In the genomic region with DNA sequence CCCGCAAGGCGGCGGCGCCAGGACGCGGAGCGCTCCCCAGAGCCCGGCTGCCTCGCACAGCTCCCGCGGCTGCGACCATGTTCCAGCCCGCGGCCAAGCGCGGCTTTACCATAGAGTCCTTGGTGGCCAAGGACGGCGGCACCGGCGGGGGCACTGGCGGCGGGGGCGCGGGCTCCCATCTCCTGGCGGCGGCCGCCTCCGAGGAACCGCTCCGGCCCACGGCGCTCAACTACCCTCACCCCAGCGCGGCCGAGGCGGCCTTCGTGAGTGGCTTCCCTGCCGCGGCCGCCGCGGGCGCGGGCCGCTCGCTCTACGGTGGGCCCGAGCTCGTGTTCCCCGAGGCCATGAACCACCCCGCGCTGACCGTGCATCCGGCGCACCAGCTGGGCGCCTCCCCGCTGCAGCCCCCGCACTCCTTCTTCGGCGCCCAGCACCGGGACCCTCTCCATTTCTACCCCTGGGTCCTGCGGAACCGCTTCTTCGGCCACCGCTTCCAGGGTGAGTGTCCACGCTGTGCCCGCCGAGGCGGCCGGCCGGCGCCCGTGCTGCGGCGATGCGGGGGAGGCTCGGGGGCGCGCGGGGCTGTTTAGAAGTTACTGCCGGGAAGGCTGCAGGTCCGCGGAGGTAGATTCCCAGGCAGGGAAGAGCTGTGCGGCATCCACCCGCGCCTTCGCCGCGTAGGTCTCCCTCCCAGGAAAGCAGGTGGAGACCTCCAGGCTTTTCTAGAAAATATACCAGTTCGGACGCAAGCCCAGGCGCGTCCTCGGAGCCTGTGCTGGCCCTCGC, we compare ENCODE assay signal across 8 cellular contexts. TPM values are rescaled to one million over a fixed set of nuclear protein-coding genes. Genes with fewer than 3 reads are reported as not detected.
A peak's percentile ranks its signal among the peaks of the same experiment; 100 is the strongest.
DNase-seq lines count a peak whose midpoint lies in the region; ATAC-seq, FAIRE-seq and TF ChIP-seq lines count a peak whose summit lies in the region.

No MANE protein-coding gene starts in this region.

- H3K4me3 ChIP-seq in H7 (ENCODE audit: insufficient read depth, low read depth, low read length) = peak overlapping the region; percentile 31
- H3K4me3 ChIP-seq in lower lobe of right lung = peak overlapping the region; percentile 51
- H3K4me3 ChIP-seq in small intestine (ENCODE audit: low read depth in 1 of 2, low read length in 2 of 2) = peak overlapping the region in 1 of 2 donors; percentile 63

- H3K27ac ChIP-seq in lower lobe of right lung (no peak overlapping the region), small intestine (ENCODE audit: low read depth in 1 of 2, low read length in 1 of 2) (no peak overlapping the region)

- no peak for TF ChIP-seq POLR2A in GM18505 (IDR thresholded peaks at IDR 0.05; ENCODE audit: borderline replicate concordance, extremely low read depth, insufficient read depth, insufficient read length)

- H3K9me3 ChIP-seq in lower lobe of right lung (no peaks in the 10 kb centered on the region), small intestine (ENCODE audit: control insufficient read depth, low read depth) (no peaks in the 10 kb centered on the region)

- intact Hi-C loops in lower lobe of right lung (cut with DNase I) = no loop called here

- DNase-seq in DMS 273 treated with DMSO at 0.1 percent for 48 hours (lab: John Stamatoyannopoulos, UW) (peak; percentile 52), H7 (peak; percentile 75), lower lobe of right lung (no peak), COLO829 (ENCODE audit: low spot score) (no peak), NCI-H82 (lab: John Stamatoyannopoulos, UW) (no peak), small intestine (no peak)
- DNase-seq in activated T-cell treated with anti-CD3 and anti-CD28 coated beads, Interleukin-2, amount 50 U/mL, for 48 hours = peak; percentile 35 to 50

- no peak for TF ChIP-seq CTCF in lower lobe of right lung (IDR thresholded peaks at IDR 0.05)

- FAIRE-seq in small intestine (lab: Jason Lieb, UNC) = no peak

- ATAC-seq in lower lobe of right lung (no peak), GM18505 (IDR thresholded peaks at IDR 0.05; ENCODE audit: unreplicated experiment) (no peak)

- H3K36me3 ChIP-seq in H7 (replicated peaks; ENCODE audit: control insufficient read depth, insufficient read depth, low read length) (no peaks in the 10 kb centered on the region), lower lobe of right lung (no peaks in the 10 kb centered on the region), small intestine (ENCODE audit: control insufficient read depth in 2 of 2, insufficient read depth in 2 of 2, low read length in 2 of 2) (no peaks in the 10 kb centered on the region)

- H3K4me1 ChIP-seq in lower lobe of right lung (peaks cover 51% of the 10 kb centered on the region), small intestine (ENCODE audit: control insufficient read depth in 2 of 2, insufficient read depth in 1 of 2, low read depth in 1 of 2, low read length in 1 of 2) (peaks cover 3 to 5% of the 10 kb centered on the region in 2 donors)

- H3K27me3 ChIP-seq in H7 (ENCODE audit: control insufficient read depth, insufficient read depth, low read length) (peaks cover 98% of the 10 kb centered on the region), lower lobe of right lung (ENCODE audit: low read depth) (peaks cover 98% of the 10 kb centered on the region), small intestine (ENCODE audit: control insufficient read depth in 2 of 2, insufficient read depth in 2 of 2, low read length in 2 of 2) (peaks cover 7 to 74% of the 10 kb centered on the region in 2 donors)

- 0 to 3% (median 1%) methylated on average over 73 to 95 of the region's 95 CpGs for WGBS in small intestine, 3 donors

RNA-seq across cellular contexts. Expression of a gene that starts 0.7 kb away (rescaled TPM):
- 0.28 and 1.6 TPM in 2 replicates for total RNA-seq in H7 (2014; rRNA removed; shearing (Covaris generic))
- total RNA-seq in lower lobe of right lung = not detected
- 1 to 10 TPM in 2 of 3 donors, under 1 TPM in 1; 0.46 to 4.9 (median 1.6) TPM for polyA plus RNA-seq in small intestine

RNA-seq across cellular contexts. Expression of a gene that starts 30.9 kb away (rescaled TPM):
- 3.7 and 8.0 TPM in 2 replicates for total RNA-seq in H7 (2014; rRNA removed; shearing (Covaris generic))
- 46.2 TPM for total RNA-seq in lower lobe of right lung
- 10 to 100 TPM; 44.2 to 50.0 (median 44.5) TPM for polyA plus RNA-seq in small intestine

Comparison
In these comparisons a context has a peak if more than half of its experiments do, and no peak if none do; other contexts are left out.
1. DNase-seq: peak in DMS 273 treated with DMSO at 0.1 percent for 48 hours (single experiment), H7 (single experiment) and activated T-cell treated with anti-CD3 and anti-CD28 coated beads, Interleukin-2, amount 50 U/mL, for 48 hours (2 of 2); none in lower lobe of right lung (single experiment), COLO829 (single experiment), NCI-H82 (single experiment) and small intestine (single experiment).